22 cellular contexts compared by ENCODE assay signal in genomic region chr20:26279224-26279623, GRCh38.
A peak's percentile ranks its signal among the peaks of the same experiment; 100 is the strongest.
DNase-seq lines count a peak whose midpoint lies in the region; ATAC-seq, FAIRE-seq and TF ChIP-seq lines count a peak whose summit lies in the region.
"Had no signal": no experiment of that assay in that cellular context is flagged by ENCODE, and none has a peak within 500 bp of the region (broad histone marks: within the 10 kb centered on the region; RNA-seq: fewer than 3 reads in every experiment).

No MANE protein-coding gene starts in this region.

- POLR2A ChIA-PET in HepG2 (lab: Yijun Ruan, JAX) = no interaction called here
- POLR2A ChIA-PET in naive thymus-derived CD8-positive, alpha-beta T cell (lab: Charles Lee) = no interaction called here

- TF ChIP-seq RAD21 in HepG2 (CRISPR knock-in tag; IDR thresholded peaks at IDR 0.05) = no peak

- no peaks in the 10 kb centered on the region for H3K27me3 Mint-ChIP-seq in activated CD4-positive, alpha-beta T cell treated with anti-CD3 and anti-CD28 coated beads, Interleukin-2, amount 10 ng/mL, durations not matched to agents 24 days and 14 days
- no peaks in the 10 kb centered on the region for H3K27me3 Mint-ChIP-seq in activated T-helper 1 cell treated with anti-CD3 and anti-CD28 coated beads, Interleukin-12 subunit alpha, Interleukin-12 subunit beta, Interleukin-2, Interleukin-4 antibody, amounts not matched to agents 30 ng/mL and 10 ng/mL and 1 ng/mL, durations not matched to agents 14 hours and 24 hours and 36 hours (ENCODE audit: insufficient read depth)
- H3K27me3 Mint-ChIP-seq in naive thymus-derived CD8-positive, alpha-beta T cell = no peaks in the 10 kb centered on the region
- H3K27me3 Mint-ChIP-seq: IgD-negative memory B cell had no signal

- TF ChIP-seq EP300 in HepG2 (IDR thresholded peaks at IDR 0.05; ENCODE audit: low read depth in 2 of 2, low read length in 2 of 2) = no peak
- no peak for TF ChIP-seq EP300 in HepG2 (CRISPR knock-in tag; IDR thresholded peaks at IDR 0.05; ENCODE audit: borderline replicate concordance)

- H3K9ac ChIP-seq in HepG2 (ENCODE audit: insufficient read depth, low read depth, low read length) = no peak overlapping the region

- no peak overlapping the region for H3K4me2 ChIP-seq in HepG2 (ENCODE audit: low read depth, low read length)

- no peak for ATAC-seq in HepG2
- ATAC-seq in right lobe of liver = no peak
- no peak for ATAC-seq in naive thymus-derived CD8-positive, alpha-beta T cell
- ATAC-seq: GM12878 had no signal

- CTCF ChIA-PET in HepG2 (lab: Yijun Ruan, JAX; ENCODE audit: low intra/inter-chr PET ratio, low total read pairs) = no interaction called here

- TF ChIP-seq CTCF in HepG2 (CRISPR knock-in tag; IDR thresholded peaks at IDR 0.05) (no peak), right lobe of liver (IDR thresholded peaks at IDR 0.05) (no peak)

- H3K4me1 Mint-ChIP-seq in activated CD4-positive, alpha-beta T cell treated with anti-CD3 and anti-CD28 coated beads, Interleukin-2, amount 10 ng/mL, durations not matched to agents 24 days and 14 days = peaks cover 21% of the 10 kb centered on the region
- peaks cover 34% of the 10 kb centered on the region for H3K4me1 Mint-ChIP-seq in activated T-helper 1 cell treated with anti-CD3 and anti-CD28 coated beads, Interleukin-12 subunit alpha, Interleukin-12 subunit beta, Interleukin-2, Interleukin-4 antibody, amounts not matched to agents 30 ng/mL and 10 ng/mL and 1 ng/mL, durations not matched to agents 14 hours and 24 hours and 36 hours (ENCODE audit: low read depth)
- H3K4me1 Mint-ChIP-seq in naive thymus-derived CD8-positive, alpha-beta T cell = peaks cover 19 to 68% (median 64%) of the 10 kb centered on the region in 4 donors
- H3K4me1 Mint-ChIP-seq: IgD-negative memory B cell had no signal

- in situ Hi-C loops in HepG2 (cut with HindIII; ENCODE audit: extremely low pct_ligation_motif_present, low pct_unique_long_range_greater_than_20kb) = no loop called here

- no peak overlapping the region for H2AFZ ChIP-seq in HepG2 (ENCODE audit: low read length)

- peaks cover 52% of the 10 kb centered on the region for H3K36me3 Mint-ChIP-seq in activated CD4-positive, alpha-beta T cell treated with anti-CD3 and anti-CD28 coated beads, Interleukin-2, amount 10 ng/mL, durations not matched to agents 24 days and 14 days (ENCODE audit: low read depth)
- peaks cover 41% of the 10 kb centered on the region for H3K36me3 Mint-ChIP-seq in activated T-helper 1 cell treated with anti-CD3 and anti-CD28 coated beads, Interleukin-12 subunit alpha, Interleukin-12 subunit beta, Interleukin-2, Interleukin-4 antibody, amounts not matched to agents 30 ng/mL and 10 ng/mL and 1 ng/mL, durations not matched to agents 14 hours and 24 hours and 36 hours (ENCODE audit: low read depth)
- peaks cover 0 to 4% (median 4%) of the 10 kb centered on the region in 3 donors for H3K36me3 Mint-ChIP-seq in naive thymus-derived CD8-positive, alpha-beta T cell
- H3K36me3 Mint-ChIP-seq: IgD-negative memory B cell had no signal

- H3K27ac ChIP-seq in HepG2 (ENCODE audit: extremely low read length, insufficient read depth, low read length) (no peak overlapping the region), right lobe of liver (no peak overlapping the region)
- H3K27ac ChIP-seq: C4-2B, Peyer's patch had no signal

- no peak overlapping the region for H3K27ac Mint-ChIP-seq in activated CD4-positive, alpha-beta T cell treated with anti-CD3 and anti-CD28 coated beads, Interleukin-2, amount 10 ng/mL, durations not matched to agents 24 days and 14 days
- H3K27ac Mint-ChIP-seq in activated T-helper 1 cell treated with anti-CD3 and anti-CD28 coated beads, Interleukin-12 subunit alpha, Interleukin-12 subunit beta, Interleukin-2, Interleukin-4 antibody, amounts not matched to agents 30 ng/mL and 10 ng/mL and 1 ng/mL, durations not matched to agents 14 hours and 24 hours and 36 hours = peak overlapping the region; percentile 45
- H3K27ac Mint-ChIP-seq in naive thymus-derived CD8-positive, alpha-beta T cell = peak overlapping the region; percentile 3 to 92 (median 63)
- H3K27ac Mint-ChIP-seq: IgD-negative memory B cell had no signal

- BruUV-seq in HepG2 (replicated peaks; lab: Mats Ljungman, UMichigan) = no TSS peak

- no peaks in the 10 kb centered on the region for H4K20me1 ChIP-seq in HepG2 (ENCODE audit: insufficient read depth, low read length)

- peak overlapping the region; percentile 10 for H3K4me3 Mint-ChIP-seq in activated CD4-positive, alpha-beta T cell treated with anti-CD3 and anti-CD28 coated beads, Interleukin-2, amount 10 ng/mL, durations not matched to agents 24 days and 14 days
- no peak overlapping the region for H3K4me3 Mint-ChIP-seq in activated T-helper 1 cell treated with anti-CD3 and anti-CD28 coated beads, Interleukin-12 subunit alpha, Interleukin-12 subunit beta, Interleukin-2, Interleukin-4 antibody, amounts not matched to agents 30 ng/mL and 10 ng/mL and 1 ng/mL, durations not matched to agents 14 hours and 24 hours and 36 hours
- peak overlapping the region in 9 of 10 donors; percentile 2 to 54 (median 39) for H3K4me3 Mint-ChIP-seq in naive thymus-derived CD8-positive, alpha-beta T cell
- H3K4me3 Mint-ChIP-seq: IgD-negative memory B cell had no signal

- TF ChIP-seq POLR2A in HepG2 (IDR thresholded peaks at IDR 0.05; ENCODE audit: insufficient read depth in 1 of 2, low read depth in 2 of 2, low read length in 2 of 2) (no peak), right lobe of liver (IDR thresholded peaks at IDR 0.05) (no peak)

- H3K4me1 ChIP-seq in HepG2 (ENCODE audit: insufficient read depth, low read length) = peaks cover 6% of the 10 kb centered on the region
- H3K4me1 ChIP-seq in right lobe of liver = no peaks in the 10 kb centered on the region
- H3K4me1 ChIP-seq: Caco-2, Peyer's patch had no signal

- no peak for FAIRE-seq in HepG2 (lab: Jason Lieb, UNC)
- FAIRE-seq: GM12878, H54 had no signal

- H3K9me3 Mint-ChIP-seq in activated CD4-positive, alpha-beta T cell treated with anti-CD3 and anti-CD28 coated beads, Interleukin-2, amount 10 ng/mL, durations not matched to agents 24 days and 14 days = peaks cover 44% of the 10 kb centered on the region
- H3K9me3 Mint-ChIP-seq in activated T-helper 1 cell treated with anti-CD3 and anti-CD28 coated beads, Interleukin-12 subunit alpha, Interleukin-12 subunit beta, Interleukin-2, Interleukin-4 antibody, amounts not matched to agents 30 ng/mL and 10 ng/mL and 1 ng/mL, durations not matched to agents 14 hours and 24 hours and 36 hours = peaks cover 57% of the 10 kb centered on the region
- peaks cover 0 to 16% (median 0%) of the 10 kb centered on the region in 9 donors for H3K9me3 Mint-ChIP-seq in naive thymus-derived CD8-positive, alpha-beta T cell

- no peaks in the 10 kb centered on the region for H3K79me2 ChIP-seq in HepG2 (ENCODE audit: insufficient read depth, low read length)

- intact Hi-C loops in activated CD4-positive, alpha-beta T cell treated with anti-CD3 and anti-CD28 coated beads, Interleukin-2, amount 10 ng/mL, durations not matched to agents 24 days and 14 days (cut with micrococcal nuclease) = loop anchor here (2.0 kb wide), 1 partner anchor 62 kb away; no protein-coding TSS in a partner anchor
- intact Hi-C loops in HepG2 (cut with micrococcal nuclease; ENCODE audit: unreplicated experiment) = no loop called here
- intact Hi-C loops in right lobe of liver (cut with DNase I) = no loop called here
- intact Hi-C loops in activated T-helper 1 cell treated with anti-CD3 and anti-CD28 coated beads, Interleukin-12 subunit alpha, Interleukin-12 subunit beta, Interleukin-2, Interleukin-4 antibody, amounts not matched to agents 30 ng/mL and 10 ng/mL and 1 ng/mL, durations not matched to agents 14 hours and 24 hours and 36 hours (cut with micrococcal nuclease) = loop anchor here (1.0 kb wide), 1 partner anchor 30 kb away; no protein-coding TSS in a partner anchor

- H3K4me3 ChIP-seq in HepG2 (replicated peaks in 1 of 3; ENCODE audit: insufficient read depth in 1 of 3, low read depth in 2 of 3, low read length in 3 of 3) = no peak overlapping the region
- H3K4me3 ChIP-seq in right lobe of liver = no peak overlapping the region
- H3K4me3 ChIP-seq: GM12878, Peyer's patch had no signal

- no peak for DNase-seq in activated CD4-positive, alpha-beta T cell treated with anti-CD3 and anti-CD28 coated beads, Interleukin-2, amount 10 ng/mL, durations not matched to agents 24 days and 14 days
- no peak for DNase-seq in activated CD4-positive, alpha-beta T cell treated with anti-CD3 and anti-CD28 coated beads for 1 hour
- peak; percentile 10 for DNase-seq in HepG2 (ENCODE audit: low spot score)
- DNase-seq in right lobe of liver = no peak
- DNase-seq in activated T-helper 1 cell treated with anti-CD3 and anti-CD28 coated beads, Interleukin-12 subunit alpha, Interleukin-12 subunit beta, Interleukin-2, Interleukin-4 antibody, amounts not matched to agents 30 ng/mL and 10 ng/mL and 1 ng/mL, durations not matched to agents 14 hours and 24 hours and 36 hours (ENCODE audit: low spot score) = no peak
- DNase-seq in naive thymus-derived CD8-positive, alpha-beta T cell = peak in 2 of 10 donors; percentile 16 to 32
- no peak for DNase-seq in NCI-H2029 treated with DMSO at 0.1 percent for 48 hours (lab: John Stamatoyannopoulos, UW)
- DNase-seq in NCI-H1048 (lab: John Stamatoyannopoulos, UW) = no peak
- DNase-seq: AML-193, Caco-2, DMS 273 treated with DMSO at 0.1 percent for 48 hours, DMS79 treated with DMSO at 0.1 percent for 48 hours, NCI-H1105 treated with DMSO at 0.1 percent for 48 hours, NCI-H2081 treated with DMSO at 0.1 percent for 48 hours, NCI-H2171 treated with DMSO at 0.1 percent for 48 hours, NCI-H446, NCI-H526, Peyer's patch had no signal

- WGBS in HepG2 (ENCODE audit: low lambda C conversion rate) = 25% methylated on average over 5 of the region's 5 CpGs
- WGBS in right lobe of liver (ENCODE audit: insufficient coverage, low coverage, low lambda C conversion rate, missing lambda C conversion rate) = 85% methylated on average over 5 of the region's 5 CpGs

- peaks cover 0 to 17% of the 10 kb centered on the region in 2 experiments; a peak in 2 of 5 replicates for H3K27me3 ChIP-seq in HepG2 (ENCODE audit: control insufficient read depth in 1 of 2, insufficient read depth in 2 of 2, low read length in 2 of 2)
- no peaks in the 10 kb centered on the region for H3K27me3 ChIP-seq in right lobe of liver
- H3K27me3 ChIP-seq: Peyer's patch had no signal

- H3K9me3 ChIP-seq in HepG2 (ENCODE audit: low read length) (no peaks in the 10 kb centered on the region), right lobe of liver (no peaks in the 10 kb centered on the region)
- H3K9me3 ChIP-seq: Caco-2, Peyer's patch had no signal

- H3K36me3 ChIP-seq in HepG2 (replicated peaks in 1 of 2; ENCODE audit: control insufficient read depth in 1 of 2, insufficient read depth in 2 of 2, low read length in 2 of 2) (no peaks in the 10 kb centered on the region), right lobe of liver (no peaks in the 10 kb centered on the region)
- H3K36me3 ChIP-seq: Peyer's patch had no signal

TF ChIP-seq in HepG2, 621 proteins besides CTCF, POLR2A, EP300 and RAD21:
- TF ChIP-seq TCF7 (IDR thresholded peaks at IDR 0.05; ENCODE audit: low read depth) (0 out of 2 replicates have a peak, but pooled peaks have one; percentile 17), ZBTB38 (CRISPR knock-in tag; IDR thresholded peaks at IDR 0.05) (no peak), ZFAT (CRISPR knock-in tag; conservative IDR thresholded peaks at IDR 0.05) (peak; percentile 56; the same call in 1 of the 2 replicates)

Comparison
In these comparisons a context has a peak if more than half of its experiments do, and no peak if none do; other contexts are left out.
1. intact Hi-C loops: an anchor here in activated CD4-positive, alpha-beta T cell treated with anti-CD3 and anti-CD28 coated beads, Interleukin-2, amount 10 ng/mL, durations not matched to agents 24 days and 14 days (2.0 kb wide) and activated T-helper 1 cell treated with anti-CD3 and anti-CD28 coated beads, Interleukin-12 subunit alpha, Interleukin-12 subunit beta, Interleukin-2, Interleukin-4 antibody, amounts not matched to agents 30 ng/mL and 10 ng/mL and 1 ng/mL, durations not matched to agents 14 hours and 24 hours and 36 hours (1.0 kb wide); none called in HepG2 and right lobe of liver.